Comparison of ENCODE assay signal across 18 cellular contexts in the genomic region with DNA sequence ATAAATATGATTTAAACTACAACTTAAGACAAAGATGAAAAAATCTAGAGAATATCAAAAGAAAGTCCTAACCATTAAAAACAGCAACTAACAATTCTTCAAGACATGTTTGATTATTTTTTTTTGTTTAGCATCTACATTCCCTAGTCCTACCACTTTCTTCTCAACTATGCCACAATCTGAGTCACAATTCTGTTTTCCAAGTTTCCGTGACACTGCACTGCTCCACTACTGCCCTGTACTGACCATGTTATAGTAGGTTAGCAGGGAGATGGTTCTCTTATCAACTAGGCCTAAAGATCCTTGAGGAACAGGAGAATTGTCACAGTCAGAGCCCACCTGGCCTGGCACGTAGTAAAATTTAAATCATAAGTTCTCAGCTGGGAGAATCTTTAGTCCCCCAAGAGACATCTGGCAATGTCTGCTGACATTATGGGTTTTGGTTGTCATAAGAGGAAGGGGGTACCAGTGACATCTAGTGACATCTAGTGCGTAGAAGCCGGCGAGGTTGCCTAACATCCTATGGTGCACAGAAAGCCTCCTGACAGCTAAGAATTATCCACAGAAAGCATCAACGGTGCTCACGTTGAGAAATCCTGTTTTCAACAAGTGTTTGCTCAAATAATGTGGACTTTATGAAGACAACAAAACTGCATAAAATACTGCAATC.
"Had no signal": no experiment of that assay in that cellular context is flagged by ENCODE, and none has a peak within 500 bp of the region (broad histone marks: within the 10 kb centered on the region; RNA-seq: fewer than 3 reads in every experiment).

No MANE protein-coding gene starts in this region.

- H3K36me3 ChIP-seq: breast epithelium, esophagus muscularis mucosa, heart left ventricle, left lung, pancreas had no signal

- H3K27me3 Mint-ChIP-seq: activated T-cell treated with anti-CD3 and anti-CD28 coated beads, Interleukin-2, amount 50 U/mL, for 24 hours; stimulated activated naive CD8-positive, alpha-beta T cell treated with anti-CD3 and anti-CD28 coated beads, Interleukin-15, Interleukin-2, amounts not matched to agents 100 ng/mL and 50 ng/mL, for 24 hours had no signal

- DNase-seq: activated CD4-positive, alpha-beta T cell treated with anti-CD3 and anti-CD28 coated beads, Interleukin-2, amount 50 U/mL, for 4 hours; activated CD4-positive, CD25-positive, alpha-beta regulatory T cell treated with anti-CD3 and anti-CD28 coated beads, Interleukin-2, amount 50 U/mL, for 72 hours; activated effector memory CD4-positive, alpha-beta T cell treated with Interleukin-2 at 50 U/mL for 16 hours; activated T-cell treated with anti-CD3 and anti-CD28 coated beads, Interleukin-2, amount 50 U/mL, for 24 hours; foreskin fibroblast; heart left ventricle; islet precursor cell; left lung; mesenchymal stem cell; pancreas; stimulated activated CD4-positive, alpha-beta T cell treated with anti-CD3 and anti-CD28 coated beads, Interleukin-4, amount 100 ng/mL, for 24 hours; testis had no signal

- H3K4me3 Mint-ChIP-seq: activated T-cell treated with anti-CD3 and anti-CD28 coated beads, Interleukin-2, amount 50 U/mL, for 24 hours; neural progenitor cell; stimulated activated naive CD8-positive, alpha-beta T cell treated with anti-CD3 and anti-CD28 coated beads, Interleukin-15, Interleukin-2, amounts not matched to agents 100 ng/mL and 50 ng/mL, for 24 hours had no signal

- ATAC-seq: activated naive CD4-positive, alpha-beta T cell treated with anti-CD3 and anti-CD28 coated beads, Interleukin-2, amount 50 U/mL, for 72 hours; heart left ventricle; left lung; pancreas had no signal

- H3K9ac ChIP-seq: neural progenitor cell had no signal

- H2AFZ ChIP-seq: neural progenitor cell had no signal

- H3K27ac ChIP-seq: breast epithelium, esophagus muscularis mucosa, heart left ventricle, left lung, neural progenitor cell, pancreas, testis had no signal

- H3K27ac Mint-ChIP-seq: activated naive CD4-positive, alpha-beta T cell treated with anti-CD3 and anti-CD28 coated beads, Interleukin-2, amount 50 U/mL, for 72 hours; activated T-cell treated with anti-CD3 and anti-CD28 coated beads, Interleukin-2, amount 50 U/mL, for 24 hours; neural progenitor cell; stimulated activated naive CD8-positive, alpha-beta T cell treated with anti-CD3 and anti-CD28 coated beads, Interleukin-15, Interleukin-2, amounts not matched to agents 100 ng/mL and 50 ng/mL, for 24 hours had no signal

- H3K4me3 ChIP-seq: breast epithelium, esophagus muscularis mucosa, heart left ventricle, left lung, neural progenitor cell, pancreas, testis had no signal

- H3K4me1 ChIP-seq: breast epithelium, esophagus muscularis mucosa, left lung, neural progenitor cell, pancreas, testis had no signal

- H3K27me3 ChIP-seq: breast epithelium, esophagus muscularis mucosa, heart left ventricle, left lung, neural progenitor cell, pancreas, testis had no signal

- H3K4me1 Mint-ChIP-seq: neural progenitor cell had no signal

- H3K4me2 ChIP-seq: neural progenitor cell had no signal

- H3K36me3 Mint-ChIP-seq: activated naive CD4-positive, alpha-beta T cell treated with anti-CD3 and anti-CD28 coated beads, Interleukin-2, amount 50 U/mL, for 72 hours had no signal

- H3K9me3 ChIP-seq: breast epithelium, pancreas, testis had no signal

- FAIRE-seq: pancreas, urothelium cell line had no signal
